Comparison of ENCODE assay signal across 1 cellular context in the genomic region with DNA sequence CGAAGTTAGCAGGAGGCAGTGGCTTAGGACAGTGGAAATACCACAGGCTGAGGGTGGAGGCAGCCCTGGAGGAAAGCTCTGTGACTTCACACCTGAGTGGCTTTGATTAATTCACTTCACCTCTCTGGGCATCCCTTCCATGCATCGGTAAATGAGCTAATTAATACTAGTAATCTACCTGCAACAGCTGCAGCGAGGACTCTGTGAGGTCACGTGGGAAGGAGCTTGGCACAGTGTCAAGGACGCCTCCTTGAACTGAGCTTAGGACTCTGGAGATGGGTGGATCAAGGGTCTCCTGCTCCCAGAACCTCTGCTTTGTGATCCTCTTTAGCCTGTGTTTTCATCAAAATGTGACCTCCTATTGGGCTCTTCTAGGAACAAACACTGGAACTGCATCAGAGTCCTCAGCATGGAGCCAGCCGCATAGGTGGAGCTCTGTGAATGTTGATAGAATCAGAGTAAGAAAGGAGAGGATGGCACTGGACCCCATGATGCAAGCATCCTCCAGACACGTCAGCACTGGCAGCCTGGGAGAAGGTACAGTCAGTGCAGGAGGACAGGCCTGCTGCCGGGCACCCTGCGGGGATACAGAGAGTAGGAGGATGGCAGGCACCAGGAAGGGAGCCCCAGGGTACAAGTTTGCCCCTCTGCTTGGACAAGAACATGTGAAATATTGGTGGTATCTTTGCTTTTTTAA.
TF ChIP-seq lines count a peak whose summit lies in the region.

No MANE protein-coding gene starts in this region.

TF ChIP-seq in IMR-90, 13 proteins besides CTCF, POLR2A, EP300 and RAD21 (continued from another document):
- TF ChIP-seq MAFK (IDR thresholded peaks at IDR 0.05; ENCODE audit: low read depth, low read length) = no peak
- TF ChIP-seq SMC3 (IDR thresholded peaks at IDR 0.05; ENCODE audit: low read depth, low read length) = no peak
